12 cellular contexts compared by ENCODE assay signal in the genomic region with DNA sequence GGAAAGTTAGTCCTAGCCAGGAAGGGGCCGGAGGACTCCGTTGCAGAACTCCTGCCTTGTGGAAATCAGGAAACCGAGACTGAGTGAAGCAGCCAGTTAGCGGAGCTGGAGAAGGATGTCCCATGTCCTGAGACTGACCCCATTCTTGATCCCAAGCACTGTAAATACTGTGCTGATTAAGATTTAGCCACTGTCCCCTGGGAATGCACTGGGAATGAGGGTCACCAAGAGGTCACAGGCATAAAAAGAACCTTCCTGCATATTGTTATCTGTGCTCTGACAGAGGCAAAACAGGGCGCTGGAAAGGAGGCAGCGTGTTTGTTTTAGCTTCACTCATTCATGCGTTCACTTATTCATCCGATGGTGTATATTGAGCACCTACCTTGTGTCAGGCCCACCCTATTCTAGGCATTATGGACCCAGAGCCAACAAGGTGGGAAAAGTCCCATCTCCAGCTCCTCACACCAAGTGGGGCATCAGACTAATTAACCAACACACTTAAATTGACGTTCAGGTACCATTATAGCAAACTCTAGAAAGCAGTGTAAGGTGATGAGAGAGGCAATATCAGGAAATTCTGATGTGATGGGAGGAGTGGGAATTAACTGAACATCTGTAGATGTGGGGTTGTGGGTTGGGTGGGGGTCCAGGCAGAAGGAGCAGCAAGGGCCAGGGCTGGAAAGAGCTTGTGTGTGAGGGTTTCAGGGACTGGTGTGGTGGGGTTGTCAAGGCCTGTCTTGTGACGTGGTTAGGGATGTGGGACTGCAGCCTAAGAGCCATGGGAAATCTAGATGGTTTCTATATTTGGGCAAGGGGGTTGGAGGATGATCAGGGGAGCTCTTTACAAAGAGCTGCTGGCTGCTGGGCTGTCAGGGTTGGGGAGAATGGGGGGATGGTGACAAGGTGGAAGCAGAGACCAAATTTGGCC. TPM values are rescaled to one million over a fixed set of nuclear protein-coding genes. Genes with fewer than 3 reads are reported as not detected.
A peak's percentile ranks its signal among the peaks of the same experiment; 100 is the strongest.
DNase-seq lines count a peak whose midpoint lies in the region; ATAC-seq, FAIRE-seq and TF ChIP-seq lines count a peak whose summit lies in the region.
"Had no signal": no experiment of that assay in that cellular context is flagged by ENCODE, and none has a peak within 500 bp of the region (broad histone marks: within the 10 kb centered on the region; RNA-seq: fewer than 3 reads in every experiment).

No MANE protein-coding gene starts in this region.

- no peak for FAIRE-seq in small intestine (lab: Jason Lieb, UNC)

- no peak for TF ChIP-seq EP300 in gastroesophageal sphincter (IDR thresholded peaks at IDR 0.05)

- H3K9me3 ChIP-seq in BE2C (no peaks in the 10 kb centered on the region), gastroesophageal sphincter (no peaks in the 10 kb centered on the region), small intestine (ENCODE audit: control insufficient read depth, low read depth) (no peaks in the 10 kb centered on the region)
- H3K9me3 ChIP-seq: thoracic aorta had no signal

- H3K27ac Mint-ChIP-seq in nephron progenitor cell, result peak overlapping the region; percentile 83
- H3K27ac Mint-ChIP-seq: activated B cell treated with CpG ODN at 0.5 μM for 24 hours had no signal

- WGBS in gastroesophageal sphincter (ENCODE audit: low coverage in 1 of 2), 2 donors, result 73% methylated on average over 10 of the region's 10 CpGs; no CpG with 5 or more reads in 1 of the 2 donors
- WGBS in small intestine, 3 donors, result 67 to 92% (median 83%) methylated on average over 10 of the region's 10 CpGs

- H3K9me3 Mint-ChIP-seq in nephron progenitor cell, result peaks cover 6% of the 10 kb centered on the region
- H3K9me3 Mint-ChIP-seq: activated B cell treated with CpG ODN at 0.5 μM for 24 hours had no signal

- H3K36me3 Mint-ChIP-seq in nephron progenitor cell (ENCODE audit: low read depth), result no peaks in the 10 kb centered on the region

- H3K36me3 ChIP-seq in BE2C, result no peaks in the 10 kb centered on the region
- H3K36me3 ChIP-seq in gastroesophageal sphincter, result no peaks in the 10 kb centered on the region
- no peaks in the 10 kb centered on the region for H3K36me3 ChIP-seq in small intestine (ENCODE audit: control insufficient read depth in 2 of 2, insufficient read depth in 2 of 2, low read length in 2 of 2)
- H3K36me3 ChIP-seq: thoracic aorta had no signal

- H3K27me3 ChIP-seq in BE2C (no peaks in the 10 kb centered on the region), gastroesophageal sphincter (no peaks in the 10 kb centered on the region), small intestine (ENCODE audit: control insufficient read depth in 2 of 2, insufficient read depth in 2 of 2, low read length in 2 of 2) (no peaks in the 10 kb centered on the region)

- H3K4me1 Mint-ChIP-seq in nephron progenitor cell, result peaks cover 58% of the 10 kb centered on the region

- peak; percentile 41 for DNase-seq in BE2C
- peak; percentile 85 for DNase-seq in SK-N-DZ (ENCODE audit: low spot score)
- DNase-seq in nephron progenitor cell, result peak; percentile 46
- no peak for DNase-seq in HT-29 (ENCODE audit: low spot score)
- no peak for DNase-seq in small intestine
- no peak for DNase-seq in RKO (ENCODE audit: low spot score)
- DNase-seq in mucosa of gallbladder (ENCODE audit: low spot score), result no peak
- DNase-seq: activated B cell treated with CpG ODN at 0.5 μM for 24 hours, NCI-H446 treated with DMSO at 0.1 percent for 48 hours had no signal

- peaks cover 3% of the 10 kb centered on the region for H3K27me3 Mint-ChIP-seq in nephron progenitor cell (ENCODE audit: low read depth, poor library complexity)

- TF ChIP-seq POLR2A in gastroesophageal sphincter (IDR thresholded peaks at IDR 0.05), result no peak

- no peak overlapping the region for H3K4me3 ChIP-seq in BE2C (ENCODE audit: low read depth, low read length)
- no peak overlapping the region for H3K4me3 ChIP-seq in gastroesophageal sphincter
- H3K4me3 ChIP-seq in small intestine (ENCODE audit: low read depth in 1 of 2, low read length in 2 of 2), result no peak overlapping the region
- H3K4me3 ChIP-seq: thoracic aorta had no signal

- H3K27ac ChIP-seq in gastroesophageal sphincter (peak overlapping the region in 3 of 4 donors; percentile 61 to 77 (median 63)), small intestine (ENCODE audit: low read depth in 1 of 2, low read length in 1 of 2) (peak overlapping the region in 1 of 2 donors; percentile 60)
- H3K27ac ChIP-seq: thoracic aorta had no signal

- no peak overlapping the region for H3K4me3 Mint-ChIP-seq in nephron progenitor cell
- H3K4me3 Mint-ChIP-seq: activated B cell treated with CpG ODN at 0.5 μM for 24 hours had no signal

- no peak for TF ChIP-seq CTCF in BE2C (IDR thresholded peaks at IDR 0.05; ENCODE audit: low read depth, low read length)
- TF ChIP-seq CTCF in gastroesophageal sphincter (IDR thresholded peaks at IDR 0.05), result no peak
- no peak for TF ChIP-seq CTCF in nephron progenitor cell (IDR thresholded peaks at IDR 0.05)

- H3K4me1 ChIP-seq in BE2C, result peaks cover 19% of the 10 kb centered on the region
- H3K4me1 ChIP-seq in gastroesophageal sphincter, result peaks cover 0 to 47% (median 23%) of the 10 kb centered on the region in 3 donors
- peaks cover 0 to 13% of the 10 kb centered on the region in 2 donors for H3K4me1 ChIP-seq in small intestine (ENCODE audit: control insufficient read depth in 2 of 2, insufficient read depth in 1 of 2, low read depth in 1 of 2, low read length in 1 of 2)

- ATAC-seq in gastroesophageal sphincter, result no peak
- ATAC-seq: SK-N-SH treated with all-trans-retinoic acid at 6 μM for 48 hours had no signal

RNA-seq across cellular contexts. Expression of gene SLC2A9, which starts 10.6 kb away (rescaled TPM):
- not detected for polyA plus RNA-seq in BE2C (2012; ENCODE audit: insufficient read depth, insufficient read length, low read depth)
- not detected in 2 replicates for polyA plus RNA-seq in SK-N-DZ (2014; cell fraction: cytosol; rRNA removed)
- polyA plus RNA-seq in SK-N-DZ (2014; cell fraction: nucleus; rRNA removed), result not detected in 2 replicates
- total RNA-seq in gastroesophageal sphincter (1 to 10 TPM; 3.1 to 6.5 (median 4.3) TPM), mucosa of gallbladder (10.4 TPM)
- 1.8 and 1.9 TPM in 2 replicates for total RNA-seq in HT-29 (2014; rRNA removed; shearing (Covaris generic))
- 10 to 100 TPM in 2 of 3 donors, 1 to 10 TPM in 1; 7.4 to 13.0 (median 11.7) TPM for polyA plus RNA-seq in small intestine

Comparison
In these comparisons a context has a peak if more than half of its experiments do, and no peak if none do; other contexts are left out.
1. DNase-seq: peak in BE2C (single experiment), SK-N-DZ (single experiment) and nephron progenitor cell (single experiment); none in HT-29 (single experiment), small intestine (single experiment), RKO (single experiment) and mucosa of gallbladder (single experiment).